Comparison of ENCODE assay signal across 19 cellular contexts in genomic region chr10:29722777-29723176, GRCh38.
A peak's percentile ranks its signal among the peaks of the same experiment; 100 is the strongest.
DNase-seq lines count a peak whose midpoint lies in the region; ATAC-seq and TF ChIP-seq lines count a peak whose summit lies in the region.
"Had no signal": no experiment of that assay in that cellular context is flagged by ENCODE, and none has a peak within 500 bp of the region (broad histone marks: within the 10 kb centered on the region; RNA-seq: fewer than 3 reads in every experiment).

No MANE protein-coding gene starts in this region.

- no peak for TF ChIP-seq EP300 in sigmoid colon (IDR thresholded peaks at IDR 0.05)

- ATAC-seq in HG03135 (IDR thresholded peaks at IDR 0.05; ENCODE audit: unreplicated experiment), result no peak

- H3K4me3 ChIP-seq in ascending aorta (peak overlapping the region in 1 of 2 donors; percentile 26), esophagus squamous epithelium (no peak overlapping the region), sigmoid colon (peak overlapping the region in 1 of 4 donors; percentile 3), tibial artery (no peak overlapping the region)
- H3K4me3 ChIP-seq: PC-9, SJSA1 had no signal

- DNase-seq in ascending aorta (ENCODE audit: low spot score in 2 of 2), result no peak
- DNase-seq in esophagus squamous epithelium (lab: John Stamatoyannopoulos, UW), result no peak
- no peak for DNase-seq in sigmoid colon
- DNase-seq in tibial artery, result no peak
- DNase-seq in SKM-1 treated with dmso at 0.1 percent for 144 hours (lab: John Stamatoyannopoulos, UW; ENCODE audit: unreplicated experiment), result no peak
- no peak for DNase-seq in UCSD-AML1 (lab: John Stamatoyannopoulos, UW; ENCODE audit: unreplicated experiment)
- DNase-seq in NCI-H2107 treated with DMSO at 0.1 percent for 48 hours (lab: John Stamatoyannopoulos, UW; ENCODE audit: unreplicated experiment), result no peak
- DNase-seq: CD4-positive, CD25-positive, alpha-beta regulatory T cell; COR-L47; DMS 273 treated with DMSO at 0.1 percent for 48 hours; DND-41; Karpas-422; NCI-H1417 treated with DMSO at 0.1 percent for 48 hours; NCI-H187 treated with DMSO at 0.1 percent for 48 hours; NCI-H345; NCI-H526; PC-9 had no signal

- TF ChIP-seq POLR2A in esophagus squamous epithelium (IDR thresholded peaks at IDR 0.05) (no peak), sigmoid colon (IDR thresholded peaks at IDR 0.05) (no peak)

- TF ChIP-seq CTCF in ascending aorta (IDR thresholded peaks at IDR 0.05), result no peak
- no peak for TF ChIP-seq CTCF in esophagus squamous epithelium (IDR thresholded peaks at IDR 0.05)
- TF ChIP-seq CTCF in sigmoid colon (IDR thresholded peaks at IDR 0.05), result no peak
- TF ChIP-seq CTCF in tibial artery (IDR thresholded peaks at IDR 0.05), result no peak

- H3K27me3 ChIP-seq in ascending aorta, result no peaks in the 10 kb centered on the region
- H3K27me3 ChIP-seq in esophagus squamous epithelium, result no peaks in the 10 kb centered on the region
- H3K27me3 ChIP-seq in sigmoid colon, result no peaks in the 10 kb centered on the region
- no peaks in the 10 kb centered on the region for H3K27me3 ChIP-seq in tibial artery
- H3K27me3 ChIP-seq: SJSA1 had no signal

- H3K9me3 ChIP-seq in ascending aorta (peaks cover 6% of the 10 kb centered on the region in 2 donors), esophagus squamous epithelium (peaks cover 0 to 7% (median 6%) of the 10 kb centered on the region in 3 donors), sigmoid colon (no peaks in the 10 kb centered on the region), tibial artery (peaks cover 0 to 5% (median 0%) of the 10 kb centered on the region in 3 donors)

- H3K36me3 ChIP-seq in ascending aorta (no peaks in the 10 kb centered on the region), esophagus squamous epithelium (peaks cover 0 to 11% (median 0%) of the 10 kb centered on the region in 3 donors), sigmoid colon (peaks cover 0 to 26% (median 1%) of the 10 kb centered on the region in 4 donors), tibial artery (peaks cover 0 to 7% (median 0%) of the 10 kb centered on the region in 3 donors)
- H3K36me3 ChIP-seq: SJSA1 had no signal

- intact Hi-C loops in ascending aorta (cut with DNase I) (no loop called here), esophagus squamous epithelium (cut with DNase I) (no loop called here), sigmoid colon (cut with DNase I) (no loop called here), tibial artery (cut with DNase I; ENCODE audit: low total_unique reads) (loop anchor here (10.0 kb wide), 1 partner anchor 98 kb away; no protein-coding TSS in a partner anchor)

- H3K4me1 ChIP-seq in ascending aorta, result peaks cover 12 to 50% of the 10 kb centered on the region in 2 donors
- peaks cover 10 to 75% (median 25%) of the 10 kb centered on the region in 3 donors for H3K4me1 ChIP-seq in esophagus squamous epithelium
- peaks cover 0 to 89% (median 64%) of the 10 kb centered on the region in 4 donors for H3K4me1 ChIP-seq in sigmoid colon
- peaks cover 0 to 88% (median 35%) of the 10 kb centered on the region in 4 donors for H3K4me1 ChIP-seq in tibial artery

- peak overlapping the region; percentile 68 to 70 for H3K27ac ChIP-seq in ascending aorta
- H3K27ac ChIP-seq in esophagus squamous epithelium, result peak overlapping the region; percentile 19 to 49 (median 38)
- peak overlapping the region; percentile 65 to 100 (median 98) for H3K27ac ChIP-seq in sigmoid colon
- peak overlapping the region; percentile 25 to 66 for H3K27ac ChIP-seq in tibial artery
- H3K27ac ChIP-seq: PC-9, SJSA1 had no signal

- WGBS in esophagus squamous epithelium, 2 donors, result 48 to 60% methylated on average over 4 of the region's 4 CpGs
- WGBS in sigmoid colon, 2 donors, result 47 to 72% methylated on average over 4 of the region's 4 CpGs

Comparison
In these comparisons a context has a peak if more than half of its experiments do, and no peak if none do; other contexts are left out.
1. H3K27ac ChIP-seq: peak in every context shown above with its lines; median percentile 98 in sigmoid colon; 69 in ascending aorta; 46 in tibial artery; 38 in esophagus squamous epithelium.